25 cellular contexts compared by ENCODE assay signal in the genomic region with DNA sequence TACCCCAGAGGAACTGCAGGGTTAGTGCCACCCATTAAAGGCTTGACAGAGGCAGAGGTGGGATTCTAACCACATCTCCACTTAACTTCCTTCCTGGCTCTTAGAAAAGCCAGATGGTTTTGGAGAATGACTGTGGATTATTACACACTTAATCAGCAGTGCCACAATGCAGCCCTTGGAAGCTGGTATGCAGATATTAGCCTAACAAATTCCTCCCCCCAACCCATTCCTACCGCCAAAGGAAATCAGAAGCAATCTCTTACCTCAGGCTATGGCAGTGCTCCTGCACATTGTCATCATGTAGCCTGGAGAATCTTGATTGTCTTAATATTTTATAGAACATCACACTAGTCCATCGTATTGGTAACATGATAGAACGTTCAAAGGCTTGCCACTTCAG. TPM values are rescaled to one million over a fixed set of nuclear protein-coding genes. Genes with fewer than 3 reads are reported as not detected.
A peak's percentile ranks its signal among the peaks of the same experiment; 100 is the strongest.
DNase-seq lines count a peak whose midpoint lies in the region; FAIRE-seq and TF ChIP-seq lines count a peak whose summit lies in the region.
"Had no signal": no experiment of that assay in that cellular context is flagged by ENCODE, and none has a peak within 500 bp of the region (broad histone marks: within the 10 kb centered on the region; RNA-seq: fewer than 3 reads in every experiment).

No MANE protein-coding gene starts in this region.

- H3K4me1 Mint-ChIP-seq in astrocyte (ENCODE audit: low read depth, unreplicated experiment): peaks cover 23% of the 10 kb centered on the region

- H3K27ac ChIP-seq in astrocyte (ENCODE audit: low read depth, low read length) (no peak overlapping the region), uterus (no peak overlapping the region)
- H3K27ac ChIP-seq: esophagus squamous epithelium, right lobe of liver, SJCRH30, testis had no signal

- no peak for FAIRE-seq in astrocyte (lab: Jason Lieb, UNC)

- no peak overlapping the region for H3K4me3 Mint-ChIP-seq in astrocyte (ENCODE audit: unreplicated experiment)

- H3K9ac ChIP-seq in astrocyte (ENCODE audit: low read length): no peak overlapping the region

- TF ChIP-seq CTCF in astrocyte (IDR thresholded peaks at IDR 0.05; ENCODE audit: insufficient read depth, low read depth, low read length) (no peak), uterus (IDR thresholded peaks at IDR 0.05) (no peak)

- H3K9me3 Mint-ChIP-seq in astrocyte (ENCODE audit: unreplicated experiment): peaks cover 3% of the 10 kb centered on the region
- H3K9me3 Mint-ChIP-seq: central memory CD8-positive, alpha-beta T cell had no signal

- H3K36me3 ChIP-seq in astrocyte (ENCODE audit: insufficient read depth, low read length) (no peaks in the 10 kb centered on the region), uterus (no peaks in the 10 kb centered on the region)
- H3K36me3 ChIP-seq: esophagus squamous epithelium, right lobe of liver, SJCRH30 had no signal

- peaks cover 20% of the 10 kb centered on the region for H3K27me3 ChIP-seq in astrocyte (ENCODE audit: insufficient read depth, low read length)
- peaks cover 0 to 2% of the 10 kb centered on the region in 2 donors for H3K27me3 ChIP-seq in uterus
- H3K27me3 ChIP-seq: testis had no signal

- H3K27ac Mint-ChIP-seq in astrocyte (ENCODE audit: unreplicated experiment): peak overlapping the region; percentile 26

- DNase-seq in ELR (ENCODE audit: low read depth): peak; percentile 58
- peak; percentile 80 for DNase-seq in M059J (ENCODE audit: low read depth)
- DNase-seq in astrocyte (ENCODE audit: low read depth): peak; percentile 44
- peak; percentile 13 for DNase-seq in myocyte (ENCODE audit: low read depth)
- DNase-seq in iPS-NIHi11 (ENCODE audit: low spot score): no peak
- no peak for DNase-seq in uterus
- DNase-seq in glomerular visceral epithelial cell (ENCODE audit: extremely low spot score): no peak
- DNase-seq: activated CD4-positive, alpha-beta T cell treated with anti-CD3 and anti-CD28 coated beads for 48 hours; activated CD8-positive, alpha-beta memory T cell treated with anti-CD3 and anti-CD28 coated beads, Interleukin-2, amount 50 U/mL, for 4 hours; activated effector memory CD4-positive, alpha-beta T cell treated with Interleukin-2 at 50 U/mL for 16 hours; amniotic stem cell; Caco-2; esophagus squamous epithelium; GOT3; Karpas-422; NCI-H1105 treated with DMSO at 0.1 percent for 48 hours; NCI-H2107; NCI-H526 treated with DMSO at 0.1 percent for 48 hours; OCI-M1; right lobe of liver; SJCRH30; T-helper 9 cell; testis had no signal

- H3K9me3 ChIP-seq in astrocyte (ENCODE audit: insufficient read depth, low read depth, low read length) (no peaks in the 10 kb centered on the region), uterus (no peaks in the 10 kb centered on the region)
- H3K9me3 ChIP-seq: Caco-2, esophagus squamous epithelium, right lobe of liver, SJCRH30, testis had no signal

- no peaks in the 10 kb centered on the region for H3K79me2 ChIP-seq in astrocyte (ENCODE audit: insufficient read depth, low read length)

- peak overlapping the region; percentile 44 for H3K4me2 ChIP-seq in astrocyte (ENCODE audit: low read length)

- intact Hi-C loops in uterus (cut with DNase I; ENCODE audit: low total_unique reads): no loop called here

- no peak overlapping the region for H2AFZ ChIP-seq in astrocyte (ENCODE audit: low read depth, low read length)

- H3K36me3 Mint-ChIP-seq in astrocyte (ENCODE audit: low read depth, unreplicated experiment): peaks cover 2% of the 10 kb centered on the region

- H4K20me1 ChIP-seq in astrocyte (ENCODE audit: insufficient read depth, low read length): no peaks in the 10 kb centered on the region

- TF ChIP-seq POLR2A in uterus (IDR thresholded peaks at IDR 0.05): no peak

- H3K4me3 ChIP-seq in astrocyte (ENCODE audit: insufficient read depth, low read depth, low read length): no peak overlapping the region
- no peak overlapping the region for H3K4me3 ChIP-seq in uterus
- H3K4me3 ChIP-seq: esophagus squamous epithelium, lung, right lobe of liver, SJCRH30, testis had no signal

- H3K27me3 Mint-ChIP-seq in astrocyte (ENCODE audit: low read depth, unreplicated experiment): peaks cover 44% of the 10 kb centered on the region

- H3K4me1 ChIP-seq in astrocyte (ENCODE audit: insufficient read depth, low read length) (peaks cover 16% of the 10 kb centered on the region), uterus (peaks cover 0 to 12% of the 10 kb centered on the region in 2 donors)
- H3K4me1 ChIP-seq: SJCRH30, testis had no signal

RNA-seq across cellular contexts. Expression of a gene that starts 23.1 kb away (rescaled TPM):
- total RNA-seq in M059J (2014; rRNA removed; shearing (Covaris generic)): 12.1 and 21.2 TPM in 2 replicates
- total RNA-seq in astrocyte (1.5 and 1.7 TPM in 2 replicates), myocyte (not detected in 2 replicates), uterus (10 to 100 TPM in 1 of 4 donors, under 1 TPM in 1, not detected in 2; 0.62 to 16.4 TPM)
- polyA plus RNA-seq in myocyte (2012): 0.15 TPM

RNA-seq across cellular contexts. Expression of a gene that starts 35.5 kb away (rescaled TPM):
- total RNA-seq in M059J (2014; rRNA removed; shearing (Covaris generic)): not detected in 2 replicates
- total RNA-seq in astrocyte: 0.18 TPM in 1 of 2 replicates, not detected in the other
- not detected in 2 replicates for total RNA-seq in myocyte
- not detected for polyA plus RNA-seq in myocyte (2012)
- 1 to 10 TPM in 2 of 4 donors, not detected in 2; 1.9 to 2.2 TPM for total RNA-seq in uterus
- total RNA-seq: Caco-2, SJCRH30 had no signal

RNA-seq across cellular contexts. Expression of a gene that starts 42.9 kb away (rescaled TPM):
- 29.9 and 43.4 TPM in 2 replicates for total RNA-seq in M059J (2014; rRNA removed; shearing (Covaris generic))
- 5.0 and 6.2 TPM in 2 replicates for total RNA-seq in astrocyte
- total RNA-seq in myocyte: 4.6 and 7.7 TPM in 2 replicates
- polyA plus RNA-seq in myocyte (2012): 12.5 TPM
- 1 to 10 TPM in 3 of 4 donors, under 1 TPM in 1; 0.51 to 9.0 (median 2.7) TPM for total RNA-seq in uterus

RNA-seq across cellular contexts. Expression of a gene that starts 43.1 kb away (rescaled TPM):
- 14.9 and 18.0 TPM in 2 replicates for total RNA-seq in M059J (2014; rRNA removed; shearing (Covaris generic))
- total RNA-seq in astrocyte (15.4 and 18.5 TPM in 2 replicates), myocyte (14.4 and 14.8 TPM in 2 replicates), uterus (1 to 10 TPM in 3 of 4 donors, under 1 TPM in 1; 0.77 to 7.5 (median 5.3) TPM)
- polyA plus RNA-seq in myocyte (2012): 13.2 TPM

RNA-seq across cellular contexts. Expression of a gene that starts 45.5 kb away (rescaled TPM):
- total RNA-seq in M059J (2014; rRNA removed; shearing (Covaris generic)): 0.74 and 0.99 TPM in 2 replicates
- total RNA-seq in astrocyte: 9.4 and 22.0 TPM in 2 replicates
- 0.08 and 0.26 TPM in 2 replicates for total RNA-seq in myocyte
- 0.47 TPM for polyA plus RNA-seq in myocyte (2012)
- total RNA-seq in uterus: 10 to 100 TPM; 18.7 to 91.6 (median 47.7) TPM

Comparison
In these comparisons a context has a peak if more than half of its experiments do, and no peak if none do; other contexts are left out.
1. DNase-seq: peak in ELR (single experiment), M059J (single experiment), astrocyte (single experiment) and myocyte (single experiment); none in iPS-NIHi11 (single experiment), uterus (0 of 2) and glomerular visceral epithelial cell (single experiment).